8 cellular contexts compared by ENCODE assay signal in genomic region chr6:7147051-7147671, GRCh38. TPM values are rescaled to one million over a fixed set of nuclear protein-coding genes. Genes with fewer than 3 reads are reported as not detected.
DNase-seq lines count a peak whose midpoint lies in the region; ATAC-seq and TF ChIP-seq lines count a peak whose summit lies in the region.

No MANE protein-coding gene starts in this region.

- H4K20me1 ChIP-seq in MM.1S (ENCODE audit: insufficient read depth, low read length) = no peaks in the 10 kb centered on the region

- H3K9me3 Mint-ChIP-seq in Calu3 (ENCODE audit: low read depth, unreplicated experiment) = no peaks in the 10 kb centered on the region

- H3K4me3 ChIP-seq in MM.1S (ENCODE audit: low read length) (peak overlapping the region; percentile 43), colonic mucosa (no peak overlapping the region), neutrophil (ENCODE audit: low read depth in 1 of 2, low read length in 1 of 2) (peak overlapping the region; percentile 62 to 66)

- peak overlapping the region; percentile 97 for H3K27ac Mint-ChIP-seq in Calu3 (ENCODE audit: unreplicated experiment)

- intact Hi-C loops in Calu3 (cut with micrococcal nuclease; ENCODE audit: unreplicated experiment) (loop anchor here (1.0 to 10.0 kb wide), 3 partner anchors 8 to 332 kb away; no protein-coding TSS in a partner anchor), colonic mucosa (cut with DNase I) (no loop called here)

- peaks cover 24% of the 10 kb centered on the region for H3K36me3 Mint-ChIP-seq in Calu3 (ENCODE audit: insufficient read depth, unreplicated experiment)

- H2AFZ ChIP-seq in MM.1S (ENCODE audit: low read length) = peak overlapping the region; percentile 23; the same call in 1 of the 2 replicates

- CTCF ChIA-PET in Calu3 (lab: Charles Lee) = interaction anchor here (0.7 to 1.7 kb wide), 3 partner anchors 9 to 72 kb away, joined by 3 to 9 read pairs (median 3); no protein-coding TSS in a partner anchor

- DNase-seq in Calu3 (no peak), MM.1S (no peak), colonic mucosa (no peak), NCI-H1694 treated with DMSO at 0.1 percent for 48 hours (lab: John Stamatoyannopoulos, UW) (no peak), NCI-H2081 treated with DMSO at 0.1 percent for 48 hours (lab: John Stamatoyannopoulos, UW) (no peak), ureter (ENCODE audit: low spot score) (no peak)

- peaks cover 43% of the 10 kb centered on the region for H3F3A ChIP-seq in MM.1S (ENCODE audit: insufficient read depth, low read length)

- H3K4me1 ChIP-seq in MM.1S (ENCODE audit: low read length) (peaks cover 65% of the 10 kb centered on the region), colonic mucosa (peaks cover 34% of the 10 kb centered on the region), neutrophil (ENCODE audit: control insufficient read depth in 1 of 2, insufficient read depth in 1 of 2, low read depth in 1 of 2, low read length in 1 of 2) (peaks cover 75 to 78% of the 10 kb centered on the region in 2 experiments)

- BruUV-seq in Calu3 (replicated peaks; lab: Mats Ljungman, UMichigan) = no TSS peak

- H3K27me3 Mint-ChIP-seq in Calu3 (ENCODE audit: unreplicated experiment) = no peaks in the 10 kb centered on the region

- TF ChIP-seq CTCF in Calu3 (IDR thresholded peaks at IDR 0.05; ENCODE audit: unreplicated experiment) (no peak), MM.1S (IDR thresholded peaks at IDR 0.05; ENCODE audit: low read length) (no peak), colonic mucosa (IDR thresholded peaks at IDR 0.05) (no peak), neutrophil (IDR thresholded peaks at IDR 0.05) (no peak)

- H3K79me2 ChIP-seq in MM.1S (ENCODE audit: low read length) = peaks cover 91% of the 10 kb centered on the region

- no peaks in the 10 kb centered on the region for H3K9me2 ChIP-seq in MM.1S (replicated peaks; ENCODE audit: insufficient read depth, low read length)

- peak overlapping the region; percentile 74 for H3K4me3 Mint-ChIP-seq in Calu3 (ENCODE audit: low read depth, unreplicated experiment)

- H3K9me3 ChIP-seq in MM.1S (replicated peaks; ENCODE audit: insufficient read depth, low read length) = no peaks in the 10 kb centered on the region
- no peaks in the 10 kb centered on the region for H3K9me3 ChIP-seq in colonic mucosa
- no peaks in the 10 kb centered on the region for H3K9me3 ChIP-seq in neutrophil

- H3K9ac ChIP-seq in MM.1S (ENCODE audit: low read length) (peak overlapping the region; percentile 61), colonic mucosa (ENCODE audit: low read depth in 2 of 2, low read length in 2 of 2) (peak overlapping the region in 1 of 2 donors; percentile 90)

- H3K4me2 ChIP-seq in MM.1S (ENCODE audit: low read depth, low read length) = peak overlapping the region; percentile 88

- H3K36me3 ChIP-seq in MM.1S (replicated peaks; ENCODE audit: insufficient read depth, low read length) = no peaks in the 10 kb centered on the region
- H3K36me3 ChIP-seq in colonic mucosa = no peaks in the 10 kb centered on the region
- H3K36me3 ChIP-seq in neutrophil = no peaks in the 10 kb centered on the region

- no peak for ATAC-seq in HG02610 (IDR thresholded peaks at IDR 0.05; ENCODE audit: unreplicated experiment)

- H3K27me3 ChIP-seq in MM.1S (replicated peaks; ENCODE audit: insufficient read depth, low read length) = no peaks in the 10 kb centered on the region
- no peaks in the 10 kb centered on the region for H3K27me3 ChIP-seq in colonic mucosa
- no peaks in the 10 kb centered on the region for H3K27me3 ChIP-seq in neutrophil

- peaks cover 70% of the 10 kb centered on the region for H3K4me1 Mint-ChIP-seq in Calu3 (ENCODE audit: low read depth, unreplicated experiment)

- H3K27ac ChIP-seq in MM.1S (ENCODE audit: low read length) = peak overlapping the region; percentile 82
- peak overlapping the region; percentile 87 for H3K27ac ChIP-seq in colonic mucosa
- H3K27ac ChIP-seq in neutrophil = peak overlapping the region; percentile 93

RNA-seq across cellular contexts. Expression of gene RREB1, which starts 39.4 kb away (rescaled TPM):
- total RNA-seq in Calu3 (2022) (38.4 and 42.9 TPM in 2 replicates), colonic mucosa (10 to 100 TPM; 79.0 to 81.3 TPM), ureter (74.6 TPM)
